ENCODE assay signal across 15 cellular contexts in the genomic region with DNA sequence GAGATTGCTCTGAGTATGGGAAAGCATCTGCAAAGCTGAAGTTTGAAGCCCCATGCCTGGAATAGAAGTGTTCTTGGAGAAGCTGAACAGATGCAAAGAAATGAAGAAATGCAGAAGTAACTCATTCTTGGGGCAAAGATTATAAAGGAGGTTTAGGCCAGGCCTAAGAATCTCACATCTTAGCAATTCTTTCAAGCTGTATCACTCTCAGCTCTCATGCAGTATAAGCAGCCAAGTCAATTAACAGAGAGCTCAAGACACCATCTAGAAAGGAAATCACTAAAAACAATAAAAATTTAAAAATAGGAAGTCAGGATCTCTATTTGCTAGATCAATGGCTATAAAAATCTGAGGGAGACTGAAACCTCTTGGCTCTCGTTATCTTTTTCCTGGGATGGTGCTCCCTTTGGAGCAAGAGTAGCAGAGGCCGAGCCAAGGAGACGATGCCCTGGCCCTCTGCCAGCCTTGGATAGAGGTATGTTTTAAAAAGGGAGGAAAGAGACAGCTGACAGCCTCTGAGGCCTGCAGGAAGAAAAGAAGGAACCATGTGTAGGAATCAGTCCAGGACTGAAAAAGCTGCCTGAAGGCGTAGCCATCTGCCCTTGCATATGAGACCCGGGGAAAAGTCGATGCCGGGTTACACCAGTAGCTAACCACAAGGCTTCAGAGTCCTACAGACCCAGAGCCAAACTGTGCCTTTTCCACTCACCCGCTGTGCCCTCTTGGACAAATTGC.
DNase-seq lines count a peak whose midpoint lies in the region; ATAC-seq and TF ChIP-seq lines count a peak whose summit lies in the region.
"Had no signal": no experiment of that assay in that cellular context is flagged by ENCODE, and none has a peak within 500 bp of the region (broad histone marks: within the 10 kb centered on the region; RNA-seq: fewer than 3 reads in every experiment).

No MANE protein-coding gene starts in this region.

- H3K27me3 Mint-ChIP-seq in stimulated activated naive CD8-positive, alpha-beta T cell treated with anti-CD3 and anti-CD28 coated beads, Interleukin-15, amount 100 ng/mL, for 72 hours = no peaks in the 10 kb centered on the region
- peaks cover 0 to 5% (median 0%) of the 10 kb centered on the region in 5 donors for H3K27me3 Mint-ChIP-seq in naive thymus-derived CD8-positive, alpha-beta T cell
- H3K27me3 Mint-ChIP-seq: activated B cell treated with CpG ODN at 0.5 μM for 24 hours; activated naive CD8-positive, alpha-beta T cell treated with anti-CD3 and anti-CD28 coated beads, Interleukin-2, amount 10 ng/mL, durations not matched to agents 7 days and 5 days had no signal

- no peak for TF ChIP-seq CTCF in lower leg skin (IDR thresholded peaks at IDR 0.05)

- H3K9me3 Mint-ChIP-seq in stimulated activated naive CD8-positive, alpha-beta T cell treated with anti-CD3 and anti-CD28 coated beads, Interleukin-15, amount 100 ng/mL, for 72 hours = no peaks in the 10 kb centered on the region
- peaks cover 0 to 2% (median 0%) of the 10 kb centered on the region in 9 donors for H3K9me3 Mint-ChIP-seq in naive thymus-derived CD8-positive, alpha-beta T cell
- H3K9me3 Mint-ChIP-seq: activated B cell treated with CpG ODN at 0.5 μM for 24 hours; activated naive CD8-positive, alpha-beta T cell treated with anti-CD3 and anti-CD28 coated beads, Interleukin-2, amount 10 ng/mL, durations not matched to agents 7 days and 5 days had no signal

- intact Hi-C loops in Right ventricle myocardium superior (cut with DNase I) (no loop called here), cardiac septum (cut with DNase I) (no loop called here), lower leg skin (cut with DNase I; ENCODE audit: low total_unique reads) (no loop called here)

- POLR2A ChIA-PET in naive thymus-derived CD8-positive, alpha-beta T cell (lab: Charles Lee) = no interaction called here

- no peak overlapping the region for H3K4me3 ChIP-seq in lower leg skin (ENCODE audit: low read depth, poor library complexity, severe bottlenecking)
- H3K4me3 ChIP-seq: smooth muscle cell had no signal

- DNase-seq in Right ventricle myocardium superior (peak; percentile 74), cardiac septum (ENCODE audit: low spot score) (no peak), cerebellar cortex (ENCODE audit: low spot score) (peak; percentile 95), lower leg skin (ENCODE audit: low spot score in 2 of 2) (peak; percentile 19 to 89), mesenteric fat pad (ENCODE audit: low spot score) (no peak), SIG-M5 treated with dmso at 0.1 percent for 504 hours (lab: John Stamatoyannopoulos, UW; ENCODE audit: unreplicated experiment) (no peak)
- no peak for DNase-seq in stimulated activated naive CD8-positive, alpha-beta T cell treated with anti-CD3 and anti-CD28 coated beads, Interleukin-15, amount 100 ng/mL, for 72 hours
- DNase-seq in naive thymus-derived CD8-positive, alpha-beta T cell = no peak
- DNase-seq: activated B cell treated with CpG ODN at 0.5 μM for 24 hours; activated naive CD8-positive, alpha-beta T cell treated with anti-CD3 and anti-CD28 coated beads, Interleukin-2, amount 10 ng/mL, durations not matched to agents 7 days and 5 days; HCEC 1CT; Kasumi-1; NCI-H1930 had no signal

- peak; percentile 72 for ATAC-seq in Right ventricle myocardium superior (ENCODE audit: poor library complexity)
- no peak for ATAC-seq in stimulated activated naive CD8-positive, alpha-beta T cell treated with anti-CD3 and anti-CD28 coated beads, Interleukin-15, amount 100 ng/mL, for 72 hours
- no peak for ATAC-seq in naive thymus-derived CD8-positive, alpha-beta T cell

- H3K4me1 Mint-ChIP-seq in stimulated activated naive CD8-positive, alpha-beta T cell treated with anti-CD3 and anti-CD28 coated beads, Interleukin-15, amount 100 ng/mL, for 72 hours = no peaks in the 10 kb centered on the region
- no peaks in the 10 kb centered on the region for H3K4me1 Mint-ChIP-seq in naive thymus-derived CD8-positive, alpha-beta T cell
- H3K4me1 Mint-ChIP-seq: activated B cell treated with CpG ODN at 0.5 μM for 24 hours; activated naive CD8-positive, alpha-beta T cell treated with anti-CD3 and anti-CD28 coated beads, Interleukin-2, amount 10 ng/mL, durations not matched to agents 7 days and 5 days had no signal

- H3K27ac Mint-ChIP-seq in stimulated activated naive CD8-positive, alpha-beta T cell treated with anti-CD3 and anti-CD28 coated beads, Interleukin-15, amount 100 ng/mL, for 72 hours = no peak overlapping the region
- H3K27ac Mint-ChIP-seq in naive thymus-derived CD8-positive, alpha-beta T cell = no peak overlapping the region
- H3K27ac Mint-ChIP-seq: activated B cell treated with CpG ODN at 0.5 μM for 24 hours; activated naive CD8-positive, alpha-beta T cell treated with anti-CD3 and anti-CD28 coated beads, Interleukin-2, amount 10 ng/mL, durations not matched to agents 7 days and 5 days had no signal

- no peak for TF ChIP-seq POLR2A in lower leg skin (IDR thresholded peaks at IDR 0.05)

- 20 to 25% methylated on average over 8 of the region's 8 CpGs for WGBS in lower leg skin, 2 donors

- no peaks in the 10 kb centered on the region for H3K36me3 Mint-ChIP-seq in naive thymus-derived CD8-positive, alpha-beta T cell
- H3K36me3 Mint-ChIP-seq: activated naive CD8-positive, alpha-beta T cell treated with anti-CD3 and anti-CD28 coated beads, Interleukin-2, amount 10 ng/mL, durations not matched to agents 7 days and 5 days had no signal

- H3K4me3 Mint-ChIP-seq in stimulated activated naive CD8-positive, alpha-beta T cell treated with anti-CD3 and anti-CD28 coated beads, Interleukin-15, amount 100 ng/mL, for 72 hours = no peak overlapping the region
- H3K4me3 Mint-ChIP-seq in naive thymus-derived CD8-positive, alpha-beta T cell = no peak overlapping the region
- H3K4me3 Mint-ChIP-seq: activated B cell treated with CpG ODN at 0.5 μM for 24 hours; activated naive CD8-positive, alpha-beta T cell treated with anti-CD3 and anti-CD28 coated beads, Interleukin-2, amount 10 ng/mL, durations not matched to agents 7 days and 5 days; neural crest cell had no signal

Comparison
In these comparisons a context has a peak if more than half of its experiments do, and no peak if none do; other contexts are left out.
1. DNase-seq: peak in Right ventricle myocardium superior (single experiment), cerebellar cortex (single experiment) and lower leg skin (2 of 2); none in cardiac septum (single experiment), mesenteric fat pad (single experiment), SIG-M5 treated with dmso at 0.1 percent for 504 hours (single experiment), stimulated activated naive CD8-positive, alpha-beta T cell treated with anti-CD3 and anti-CD28 coated beads, Interleukin-15, amount 100 ng/mL, for 72 hours (0 of 2) and naive thymus-derived CD8-positive, alpha-beta T cell (0 of 10).